22 cellular contexts compared by ENCODE assay signal in genomic region chr4:81259151-81259550, GRCh38. TPM values are rescaled to one million over a fixed set of nuclear protein-coding genes. Genes with fewer than 3 reads are reported as not detected.
A peak's percentile ranks its signal among the peaks of the same experiment; 100 is the strongest.
DNase-seq lines count a peak whose midpoint lies in the region; ATAC-seq and TF ChIP-seq lines count a peak whose summit lies in the region.
"Had no signal": no experiment of that assay in that cellular context is flagged by ENCODE, and none has a peak within 500 bp of the region (broad histone marks: within the 10 kb centered on the region; RNA-seq: fewer than 3 reads in every experiment).

No MANE protein-coding gene starts in this region.

- no peak for ATAC-seq in IMR-90 (ENCODE audit: low read depth)
- ATAC-seq in mucosa of descending colon = peak; percentile 54
- ATAC-seq: A549, GM12878, HCT116 had no signal

- H3K4ac ChIP-seq in IMR-90 (ENCODE audit: low read depth, low read length) = peak overlapping the region; percentile 23; the same call in 1 of the 2 replicates

- H3K9ac ChIP-seq in IMR-90 (ENCODE audit: low read depth, low read length) = no peak overlapping the region
- H3K9ac ChIP-seq: GM23248 had no signal

- dilution Hi-C loops in IMR-90 (cut with HindIII; ENCODE audit: low sequenced_read_pairs, unreplicated experiment) = no loop called here

- H3K4me1 ChIP-seq in IMR-90 (ENCODE audit: control insufficient read depth, insufficient read depth, low read length) = peaks cover 5% of the 10 kb centered on the region
- peaks cover 4% of the 10 kb centered on the region for H3K4me1 ChIP-seq in hepatocyte (ENCODE audit: insufficient read depth)
- no peaks in the 10 kb centered on the region for H3K4me1 ChIP-seq in mucosa of descending colon (ENCODE audit: low read depth)
- H3K4me1 ChIP-seq in HAP-1 = no peaks in the 10 kb centered on the region

- no peaks in the 10 kb centered on the region for H3K9me2 ChIP-seq in hepatocyte (replicated peaks; ENCODE audit: insufficient read depth)

- peak overlapping the region; percentile 60 for H2BK20ac ChIP-seq in IMR-90 (ENCODE audit: low read depth, low read length)

- H2BK5ac ChIP-seq in IMR-90 (ENCODE audit: low read depth, low read length, poor library complexity, severe bottlenecking) = no peak overlapping the region

- no peak overlapping the region for H2AK9ac ChIP-seq in IMR-90 (replicated peaks; ENCODE audit: low read depth, low read length, poor library complexity)

- H3K9me3 Mint-ChIP-seq in type B pancreatic cell = no peaks in the 10 kb centered on the region
- H3K9me3 Mint-ChIP-seq: CD4-positive, alpha-beta memory T cell had no signal

- H3K4me2 ChIP-seq in IMR-90 (ENCODE audit: low read depth, low read length) = no peak overlapping the region
- H3K4me2 ChIP-seq in hepatocyte = no peak overlapping the region
- H3K4me2 ChIP-seq: A549 had no signal

- H4K20me1 ChIP-seq in IMR-90 (ENCODE audit: insufficient read depth, low read length) = no peaks in the 10 kb centered on the region
- H4K20me1 ChIP-seq in hepatocyte (ENCODE audit: insufficient read depth, poor library complexity, severe bottlenecking) = no peaks in the 10 kb centered on the region

- H4K91ac ChIP-seq in IMR-90 (ENCODE audit: insufficient read depth, low read depth, low read length) = peak overlapping the region; percentile 55; the same call in 1 of the 2 replicates

- H3K4me3 ChIP-seq in IMR-90 (ENCODE audit: insufficient read depth, low read depth, low read length) (no peak overlapping the region), hepatocyte (no peak overlapping the region), mucosa of descending colon (no peak overlapping the region), MG63 (no peak overlapping the region), HAP-1 (no peak overlapping the region)
- H3K4me3 ChIP-seq: A549, GM12878, GM23248 had no signal

- no peak overlapping the region for H3K23ac ChIP-seq in IMR-90 (ENCODE audit: low read depth, low read length)

- peaks cover 23% of the 10 kb centered on the region for H3K4me1 Mint-ChIP-seq in type B pancreatic cell (ENCODE audit: unreplicated experiment)
- H3K4me1 Mint-ChIP-seq: CD4-positive, alpha-beta memory T cell had no signal

- peak overlapping the region; percentile 13 for H3K4me3 Mint-ChIP-seq in type B pancreatic cell
- H3K4me3 Mint-ChIP-seq: CD4-positive, alpha-beta memory T cell had no signal

- H3K27ac Mint-ChIP-seq in type B pancreatic cell = no peak overlapping the region
- H3K27ac Mint-ChIP-seq: CD4-positive, alpha-beta memory T cell had no signal

- H2BK120ac ChIP-seq in IMR-90 (ENCODE audit: low read depth, low read length) = peak overlapping the region; percentile 19; the same call in 1 of the 2 replicates

- intact Hi-C loops in IMR-90 (cut with micrococcal nuclease) (loop anchor here (5.0 kb wide), 3 partner anchors 47 to 187 kb away; no protein-coding TSS in a partner anchor), mucosa of descending colon (cut with DNase I, micrococcal nuclease) (no loop called here)

- 0 out of 2 replicates have a peak overlapping the region, but pooled peaks have one; percentile 23 for H3K14ac ChIP-seq in IMR-90 (replicated peaks; ENCODE audit: low read depth, low read length)

- in situ Hi-C loops in IMR-90 (cut with MboI; ENCODE audit: low sequenced_read_pairs) (no loop called here), HAP-1 (cut with MboI; ENCODE audit: low sequenced_read_pairs) (no loop called here)

- POLR2A ChIA-PET in IMR-90 (lab: Charles Lee; ENCODE audit: unreplicated experiment) = no interaction called here

- no peak overlapping the region for H2AK5ac ChIP-seq in IMR-90 (ENCODE audit: low read depth, low read length)

- H2AFZ ChIP-seq in IMR-90 (replicated peaks; ENCODE audit: low read length, poor library complexity) = no peak overlapping the region
- H2AFZ ChIP-seq in hepatocyte = no peak overlapping the region
- H2AFZ ChIP-seq: GM23248 had no signal

- H3K56ac ChIP-seq in IMR-90 (ENCODE audit: extremely low read depth, insufficient read depth, low read length) = no peak overlapping the region

- no peaks in the 10 kb centered on the region for H3K36me3 Mint-ChIP-seq in type B pancreatic cell
- H3K36me3 Mint-ChIP-seq: CD4-positive, alpha-beta memory T cell had no signal

- no peak for TF ChIP-seq RAD21 in IMR-90 (IDR thresholded peaks at IDR 0.05; ENCODE audit: low read length)

- peaks cover 9% of the 10 kb centered on the region for H3K9me1 ChIP-seq in IMR-90 (ENCODE audit: insufficient read depth, low read length)

- H2BK15ac ChIP-seq in IMR-90 (ENCODE audit: low read depth, low read length) = peak overlapping the region; percentile 71; the same call in 2 of the 3 replicates

- no peak overlapping the region for H3K18ac ChIP-seq in IMR-90 (ENCODE audit: low read depth, low read length)

- H3K79me2 ChIP-seq in hepatocyte = no peaks in the 10 kb centered on the region

- no peak for TF ChIP-seq POLR2A in IMR-90 (IDR thresholded peaks at IDR 0.05; ENCODE audit: low read depth, low read length)

- TF ChIP-seq CTCF in IMR-90 (conservative IDR thresholded peaks at IDR 0.05; ENCODE audit: low read depth, low read length) (no peak), hepatocyte (IDR thresholded peaks at IDR 0.05; ENCODE audit: poor library complexity) (no peak), mucosa of descending colon (IDR thresholded peaks at IDR 0.05) (no peak), type B pancreatic cell (conservative IDR thresholded peaks at IDR 0.05) (no peak)

- H4K8ac ChIP-seq in IMR-90 (ENCODE audit: low read depth in 2 of 2, low read length in 2 of 2) = no peak overlapping the region

- DNase-seq in IMR-90 (no peak), hepatocyte (ENCODE audit: low spot score) (no peak), mucosa of descending colon (no peak), type B pancreatic cell (ENCODE audit: extremely low spot score, unreplicated experiment) (no peak), DMS53 treated with DMSO at 0.1 percent for 48 hours (lab: John Stamatoyannopoulos, UW; ENCODE audit: unreplicated experiment) (no peak), MG63 (no peak), HAP-1 (ENCODE audit: low spot score in 2 of 2) (no peak)
- DNase-seq: 8988T; ACHN; AML-193; C1 segment of cervical spinal cord; CD4-positive, alpha-beta memory T cell; COR-L47; DMS153; DMS79; EL; GDM1; GM23248; H7 had no signal

- no TSS peak for BruUV-seq in IMR-90 (replicated peaks; lab: Mats Ljungman, UMichigan)

- H3K27me3 Mint-ChIP-seq in type B pancreatic cell = no peaks in the 10 kb centered on the region

- no peak overlapping the region for H4K5ac ChIP-seq in IMR-90 (ENCODE audit: low read depth, low read length)

- no peaks in the 10 kb centered on the region for H3K27me3 ChIP-seq in IMR-90 (ENCODE audit: control insufficient read depth, insufficient read depth, low read length)
- no peaks in the 10 kb centered on the region for H3K27me3 ChIP-seq in hepatocyte
- H3K27me3 ChIP-seq in MG63 = no peaks in the 10 kb centered on the region
- H3K27me3 ChIP-seq in HAP-1 (ENCODE audit: low read depth) = no peaks in the 10 kb centered on the region

- H3K36me3 ChIP-seq in IMR-90 (ENCODE audit: control insufficient read depth, insufficient read depth, low read length) = no peaks in the 10 kb centered on the region
- H3K36me3 ChIP-seq in hepatocyte (replicated peaks; ENCODE audit: insufficient read depth, low read depth) = no peaks in the 10 kb centered on the region
- H3K36me3 ChIP-seq in mucosa of descending colon (ENCODE audit: low read depth) = no peaks in the 10 kb centered on the region
- no peaks in the 10 kb centered on the region for H3K36me3 ChIP-seq in MG63
- H3K36me3 ChIP-seq in HAP-1 (replicated peaks) = no peaks in the 10 kb centered on the region

- H3K9me3 ChIP-seq in IMR-90 (ENCODE audit: control insufficient read depth, insufficient read depth, low read length) (no peaks in the 10 kb centered on the region), hepatocyte (ENCODE audit: low read depth) (no peaks in the 10 kb centered on the region), mucosa of descending colon (no peaks in the 10 kb centered on the region), MG63 (no peaks in the 10 kb centered on the region), HAP-1 (no peaks in the 10 kb centered on the region)
- H3K9me3 ChIP-seq: A549 had no signal

- CTCF ChIA-PET in IMR-90 (lab: Yijun Ruan, JAX) = no interaction called here

- no peaks in the 10 kb centered on the region for H3K79me1 ChIP-seq in IMR-90 (ENCODE audit: low read depth in 1 of 2, low read length in 2 of 2)

- H3K27ac ChIP-seq in IMR-90 (ENCODE audit: insufficient read depth, low read length) (no peak overlapping the region), hepatocyte (peak overlapping the region; percentile 47)
- H3K27ac ChIP-seq: A549, GM23248 had no signal

TF ChIP-seq in IMR-90, 13 proteins besides CTCF, POLR2A, EP300 and RAD21 (continues in another document):
- TF ChIP-seq SMC3 (IDR thresholded peaks at IDR 0.05; ENCODE audit: low read depth, low read length) (no peak), CEBPB (IDR thresholded peaks at IDR 0.05; ENCODE audit: low read depth, low read length) (no peak), ELK1 (IDR thresholded peaks at IDR 0.05; ENCODE audit: borderline replicate concordance, low read depth, low read length) (no peak), MXI1 (IDR thresholded peaks at IDR 0.05; ENCODE audit: borderline replicate concordance, low read depth, low read length) (no peak), BHLHE40 (IDR thresholded peaks at IDR 0.05; ENCODE audit: low read depth, low read length) (no peak), FOS (IDR thresholded peaks at IDR 0.05; ENCODE audit: low read depth, low read length) (no peak), CHD1 (IDR thresholded peaks at IDR 0.05; ENCODE audit: low read depth, low read length) (no peak), MAZ (IDR thresholded peaks at IDR 0.05; ENCODE audit: borderline replicate concordance, low read depth, low read length) (no peak), RFX5 (IDR thresholded peaks at IDR 0.05; ENCODE audit: low read depth, low read length) (no peak)

RNA-seq across cellular contexts. Expression of gene PRKG2, which starts 44.1 kb away (rescaled TPM):
- total RNA-seq in IMR-90 (2012; rRNA removed) = 2.0 and 2.2 TPM in 2 replicates
- 0.27 and 0.44 TPM in 2 replicates for polyA plus RNA-seq in IMR-90 (2012; rRNA removed)
- 0.12 and 0.24 TPM in 2 replicates for polyA plus RNA-seq in IMR-90 (2012; cell fraction: cytosol; rRNA removed)
- polyA plus RNA-seq in IMR-90 (2012; cell fraction: nucleus; rRNA removed; ENCODE audit: low replicate concordance) = 0.09 and 0.41 TPM in 2 replicates
- 16.6 and 17.4 TPM in 2 replicates for total RNA-seq in hepatocyte
- polyA plus RNA-seq in hepatocyte = 4.6 and 6.7 TPM in 2 replicates
- 10 to 100 TPM in 2 of 3 donors, 1 to 10 TPM in 1; 9.8 to 25.7 (median 14.4) TPM for total RNA-seq in mucosa of descending colon
- 4.2 and 11.9 TPM in 2 replicates for total RNA-seq in type B pancreatic cell (ENCODE audit: low replicate concordance)
- 2.0 and 2.1 TPM in 2 replicates for total RNA-seq in MG63 (2014; rRNA removed; shearing (Covaris generic); ENCODE audit: low replicate concordance)
- total RNA-seq: GM12878 had no signal
- polyA plus RNA-seq: GM12878 had no signal
